ENCODE assay signal across 3 cellular contexts in genomic region chr16:56841659-56842058, GRCh38.
TF ChIP-seq lines count a peak whose summit lies in the region.

No MANE protein-coding gene starts in this region.

TF ChIP-seq in SK-N-SH, 30 proteins besides CTCF, POLR2A, EP300 and RAD21:
- no peak for TF ChIP-seq MAX (IDR thresholded peaks at IDR 0.05; ENCODE audit: low read depth)
- no peak for TF ChIP-seq ELF1 (IDR thresholded peaks at IDR 0.05)
- TF ChIP-seq ZBTB33 (IDR thresholded peaks at IDR 0.05; ENCODE audit: borderline replicate concordance, low read depth): no peak
- TF ChIP-seq IRF3 (IDR thresholded peaks at IDR 0.05; ENCODE audit: low read depth, low read length): no peak
- TF ChIP-seq RFX5 (IDR thresholded peaks at IDR 0.05; ENCODE audit: low read length): no peak
- TF ChIP-seq USF2 (IDR thresholded peaks at IDR 0.05; ENCODE audit: borderline replicate concordance, low read depth, low read length): no peak
- TF ChIP-seq FOXM1 (IDR thresholded peaks at IDR 0.05; ENCODE audit: low read depth): no peak
- no peak for TF ChIP-seq JUND (IDR thresholded peaks at IDR 0.05)
- TF ChIP-seq TCF12 (IDR thresholded peaks at IDR 0.05): no peak
- no peak for TF ChIP-seq USF1 (IDR thresholded peaks at IDR 0.05; ENCODE audit: borderline replicate concordance, low read depth)
- no peak for TF ChIP-seq FOXJ3 (CRISPR knock-in tag; IDR thresholded peaks at IDR 0.05)
- no peak for TF ChIP-seq MXI1 (IDR thresholded peaks at IDR 0.05; ENCODE audit: low read depth, low read length)
- TF ChIP-seq GABPA (IDR thresholded peaks at IDR 0.05; ENCODE audit: low read depth): no peak
- TF ChIP-seq NFIC (IDR thresholded peaks at IDR 0.05; ENCODE audit: borderline replicate concordance): no peak
- TF ChIP-seq SMC3 (IDR thresholded peaks at IDR 0.05; ENCODE audit: low read depth, low read length): no peak

TF ChIP-seq in SK-N-SH treated with all-trans-retinoic acid at 6 μM for 48 hours, 23 proteins besides CTCF, POLR2A, EP300 and RAD21 (continued from another document):
- TF ChIP-seq CSDC2 (CRISPR knock-in tag; IDR thresholded peaks at IDR 0.05): no peak
- TF ChIP-seq SNAI2 (CRISPR knock-in tag; IDR thresholded peaks at IDR 0.05): no peak
- TF ChIP-seq RARB (CRISPR knock-in tag; IDR thresholded peaks at IDR 0.05): no peak
- TF ChIP-seq ISL1 (CRISPR knock-in tag; IDR thresholded peaks at IDR 0.05): no peak
- TF ChIP-seq ZFP30 (CRISPR knock-in tag; IDR thresholded peaks at IDR 0.05): no peak
- no peak for TF ChIP-seq PPARA (CRISPR knock-in tag; IDR thresholded peaks at IDR 0.05; ENCODE audit: borderline replicate concordance)
- TF ChIP-seq TOX (CRISPR knock-in tag; IDR thresholded peaks at IDR 0.05; ENCODE audit: borderline replicate concordance): no peak
- TF ChIP-seq TSHZ2 (CRISPR knock-in tag; IDR thresholded peaks at IDR 0.05): no peak
- TF ChIP-seq CSRNP3 (CRISPR knock-in tag; IDR thresholded peaks at IDR 0.05): no peak
- no peak for TF ChIP-seq ZC3H10 (CRISPR knock-in tag; IDR thresholded peaks at IDR 0.05)
- no peak for TF ChIP-seq PATZ1 (CRISPR knock-in tag; IDR thresholded peaks at IDR 0.05; ENCODE audit: borderline replicate concordance)
- no peak for TF ChIP-seq ZNF8 (CRISPR knock-in tag; IDR thresholded peaks at IDR 0.05)
- no peak for TF ChIP-seq ESRRG (CRISPR knock-in tag; IDR thresholded peaks at IDR 0.05)
- TF ChIP-seq ZNF70 (CRISPR knock-in tag; IDR thresholded peaks at IDR 0.05): no peak
- no peak for TF ChIP-seq BACH2 (CRISPR knock-in tag; IDR thresholded peaks at IDR 0.05; ENCODE audit: borderline replicate concordance)
- TF ChIP-seq GLIS3 (CRISPR knock-in tag; IDR thresholded peaks at IDR 0.05): no peak
- TF ChIP-seq OSR1 (CRISPR knock-in tag; IDR thresholded peaks at IDR 0.05): no peak

TF ChIP-seq in IMR-90, 13 proteins besides CTCF, POLR2A, EP300 and RAD21:
- TF ChIP-seq BHLHE40 (IDR thresholded peaks at IDR 0.05; ENCODE audit: low read depth, low read length): no peak
- no peak for TF ChIP-seq MAFK (IDR thresholded peaks at IDR 0.05; ENCODE audit: low read depth, low read length)
- no peak for TF ChIP-seq RFX5 (IDR thresholded peaks at IDR 0.05; ENCODE audit: low read depth, low read length)
- no peak for TF ChIP-seq CEBPB (IDR thresholded peaks at IDR 0.05; ENCODE audit: low read depth, low read length)
- no peak for TF ChIP-seq USF2 (IDR thresholded peaks at IDR 0.05; ENCODE audit: low read depth, low read length)
